ENCODE assay signal across 9 cellular contexts in genomic region chr9:41126746-41127145, GRCh38. TPM values are rescaled to one million over a fixed set of nuclear protein-coding genes. Genes with fewer than 3 reads are reported as not detected.
"Had no signal": no experiment of that assay in that cellular context is flagged by ENCODE, and none has a peak within 500 bp of the region (broad histone marks: within the 10 kb centered on the region; RNA-seq: fewer than 3 reads in every experiment).

No MANE protein-coding gene starts in this region.

RNA-seq across cellular contexts. Expression of gene FOXD4L6, which starts 1.7 kb away (rescaled TPM):
- total RNA-seq: PC-3, PC-9, Peyer's patch, Right ventricle myocardium inferior, Right ventricle myocardium superior, RPMI7951, SJSA1, SK-MEL-5 had no signal
- polyA plus RNA-seq: SK-N-SH had no signal
